Comparison of ENCODE assay signal across 16 cellular contexts in the genomic region with DNA sequence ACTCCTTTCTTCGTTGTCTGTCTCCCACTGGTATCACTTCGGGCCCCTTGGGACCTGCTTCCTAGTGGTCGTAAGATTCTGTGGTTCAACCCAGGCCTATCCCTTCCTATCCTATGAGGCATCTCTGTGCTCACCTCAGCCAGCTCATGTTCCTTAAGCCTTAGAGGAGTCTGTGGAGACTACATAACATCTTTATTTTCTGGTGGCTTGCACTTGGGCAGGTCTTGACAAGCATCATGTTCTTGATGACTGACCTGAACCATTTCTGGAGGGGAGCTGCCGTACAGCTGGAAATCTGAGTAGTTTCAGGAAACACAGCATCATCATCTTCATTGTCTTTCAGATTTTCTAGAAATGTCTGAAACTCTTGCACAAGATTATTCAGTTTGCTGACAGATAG.
DNase-seq lines count a peak whose midpoint lies in the region; ATAC-seq and TF ChIP-seq lines count a peak whose summit lies in the region.
"Had no signal": no experiment of that assay in that cellular context is flagged by ENCODE, and none has a peak within 500 bp of the region (broad histone marks: within the 10 kb centered on the region; RNA-seq: fewer than 3 reads in every experiment).

No MANE protein-coding gene starts in this region.

- TF ChIP-seq CTCF in esophagus muscularis mucosa (IDR thresholded peaks at IDR 0.05) (no peak), prostate gland (IDR thresholded peaks at IDR 0.05) (no peak), type B pancreatic cell (conservative IDR thresholded peaks at IDR 0.05) (no peak), GM13976 (IDR thresholded peaks at IDR 0.05; ENCODE audit: borderline replicate concordance, control extremely low read depth, extremely low read depth, insufficient read depth, missing control alignments) (no peak)

- H3K9me3 Mint-ChIP-seq in type B pancreatic cell = no peaks in the 10 kb centered on the region

- H3K4me3 ChIP-seq in right cardiac atrium (ENCODE audit: low read length) (no peak overlapping the region), esophagus muscularis mucosa (no peak overlapping the region), prostate gland (no peak overlapping the region), H7 (ENCODE audit: insufficient read depth, low read depth, low read length) (no peak overlapping the region)
- H3K4me3 ChIP-seq: vagina had no signal

- WGBS in right cardiac atrium = 75% methylated on average over 4 of the region's 4 CpGs
- WGBS in esophagus muscularis mucosa = 87% methylated on average over 4 of the region's 4 CpGs
- 60% methylated on average over 4 of the region's 4 CpGs for WGBS in prostate gland

- DNase-seq in right cardiac atrium (no peak), Right ventricle myocardium superior (no peak), esophagus muscularis mucosa (ENCODE audit: extremely low spot score) (no peak), prostate gland (ENCODE audit: low spot score) (peak; percentile 22), NCI-H1694 treated with DMSO at 0.1 percent for 48 hours (lab: John Stamatoyannopoulos, UW) (no peak), H7 (no peak), type B pancreatic cell (ENCODE audit: extremely low spot score, unreplicated experiment) (no peak), GM13976 (ENCODE audit: low spot score) (no peak)
- DNase-seq: activated CD4-positive, alpha-beta T cell treated with anti-CD3 and anti-CD28 coated beads, Interleukin-2, amount 50 U/mL, for 48 hours; activated naive CD8-positive, alpha-beta T cell treated with anti-CD3 and anti-CD28 coated beads, Interleukin-2, amount 10 ng/mL, durations not matched to agents 7 days and 5 days; activated T-cell treated with anti-CD3 and anti-CD28 coated beads, Interleukin-2, amount 50 U/mL, for 48 hours; DMS79; islet precursor cell had no signal

- no peak for TF ChIP-seq EP300 in esophagus muscularis mucosa (IDR thresholded peaks at IDR 0.05)

- H3K36me3 ChIP-seq in esophagus muscularis mucosa = no peaks in the 10 kb centered on the region
- no peaks in the 10 kb centered on the region for H3K36me3 ChIP-seq in prostate gland
- no peaks in the 10 kb centered on the region for H3K36me3 ChIP-seq in H7 (replicated peaks; ENCODE audit: control insufficient read depth, insufficient read depth, low read length)
- H3K36me3 ChIP-seq: vagina had no signal

- H3K4me3 Mint-ChIP-seq in type B pancreatic cell = no peak overlapping the region
- H3K4me3 Mint-ChIP-seq: activated naive CD8-positive, alpha-beta T cell treated with anti-CD3 and anti-CD28 coated beads, Interleukin-2, amount 10 ng/mL, durations not matched to agents 7 days and 5 days; IgD-negative memory B cell; stimulated activated memory B cell treated with anti-CD40 and anti-IgM and Interleukin-4, amounts not matched to agents 10 μg/mL and 1 μg/mL and 100 μg/mL, for 72 hours had no signal

- TF ChIP-seq POLR2A in esophagus muscularis mucosa (IDR thresholded peaks at IDR 0.05; ENCODE audit: low read depth) (no peak), prostate gland (IDR thresholded peaks at IDR 0.05) (no peak)

- peaks cover 15% of the 10 kb centered on the region for H3K4me1 ChIP-seq in right cardiac atrium (ENCODE audit: control insufficient read depth, insufficient read depth, low read length)
- peaks cover 22 to 36% (median 33%) of the 10 kb centered on the region in 4 donors for H3K4me1 ChIP-seq in esophagus muscularis mucosa
- H3K4me1 ChIP-seq in prostate gland (replicated peaks) = no peaks in the 10 kb centered on the region

- in situ Hi-C loops in GM13976 (cut with MboI; ENCODE audit: low sequenced_read_pairs, unreplicated experiment) = no loop called here

- ATAC-seq in right cardiac atrium = peak in 1 of 2 donors; percentile 15
- ATAC-seq in Right ventricle myocardium superior (ENCODE audit: poor library complexity) = no peak
- ATAC-seq: stimulated activated memory B cell treated with anti-CD40 and anti-IgM and Interleukin-4, amounts not matched to agents 10 μg/mL and 1 μg/mL and 100 μg/mL, for 72 hours had no signal

- no peaks in the 10 kb centered on the region for H3K9me3 ChIP-seq in right cardiac atrium (ENCODE audit: control insufficient read depth, low read length)
- H3K9me3 ChIP-seq in esophagus muscularis mucosa = no peaks in the 10 kb centered on the region
- no peaks in the 10 kb centered on the region for H3K9me3 ChIP-seq in prostate gland
- H3K9me3 ChIP-seq: vagina had no signal

- intact Hi-C loops in right cardiac atrium (cut with DNase I) = no loop called here
- intact Hi-C loops in Right ventricle myocardium superior (cut with DNase I) = no loop called here
- intact Hi-C loops in esophagus muscularis mucosa (cut with DNase I) = no loop called here
- intact Hi-C loops in prostate gland (cut with DNase I) = no loop called here

- peaks cover 38% of the 10 kb centered on the region for H3K36me3 Mint-ChIP-seq in type B pancreatic cell
- H3K36me3 Mint-ChIP-seq: IgD-negative memory B cell; stimulated activated memory B cell treated with anti-CD40 and anti-IgM and Interleukin-4, amounts not matched to agents 10 μg/mL and 1 μg/mL and 100 μg/mL, for 72 hours had no signal

- H3K4me1 Mint-ChIP-seq in type B pancreatic cell (ENCODE audit: unreplicated experiment) = peaks cover 4% of the 10 kb centered on the region
- H3K4me1 Mint-ChIP-seq: stimulated activated memory B cell treated with anti-CD40 and anti-IgM and Interleukin-4, amounts not matched to agents 10 μg/mL and 1 μg/mL and 100 μg/mL, for 72 hours had no signal

- peak overlapping the region; percentile 45 for H3K27ac ChIP-seq in right cardiac atrium (ENCODE audit: low read length)
- H3K27ac ChIP-seq in esophagus muscularis mucosa (replicated peaks in 1 of 4) = peak overlapping the region; percentile 35 to 72 (median 44)
- H3K27ac ChIP-seq in prostate gland = no peak overlapping the region
- H3K27ac ChIP-seq: vagina had no signal

- H3K27ac Mint-ChIP-seq in type B pancreatic cell = no peak overlapping the region
- H3K27ac Mint-ChIP-seq: activated naive CD8-positive, alpha-beta T cell treated with anti-CD3 and anti-CD28 coated beads, Interleukin-2, amount 10 ng/mL, durations not matched to agents 7 days and 5 days; IgD-negative memory B cell; stimulated activated memory B cell treated with anti-CD40 and anti-IgM and Interleukin-4, amounts not matched to agents 10 μg/mL and 1 μg/mL and 100 μg/mL, for 72 hours had no signal

- H3K27me3 Mint-ChIP-seq in type B pancreatic cell = no peaks in the 10 kb centered on the region
- H3K27me3 Mint-ChIP-seq: activated naive CD8-positive, alpha-beta T cell treated with anti-CD3 and anti-CD28 coated beads, Interleukin-2, amount 10 ng/mL, durations not matched to agents 7 days and 5 days; stimulated activated memory B cell treated with anti-CD40 and anti-IgM and Interleukin-4, amounts not matched to agents 10 μg/mL and 1 μg/mL and 100 μg/mL, for 72 hours had no signal

- H3K27me3 ChIP-seq in right cardiac atrium (ENCODE audit: control insufficient read depth, insufficient read depth) (no peaks in the 10 kb centered on the region), esophagus muscularis mucosa (no peaks in the 10 kb centered on the region), prostate gland (replicated peaks; ENCODE audit: insufficient read depth) (no peaks in the 10 kb centered on the region), H7 (ENCODE audit: control insufficient read depth, insufficient read depth, low read length) (no peaks in the 10 kb centered on the region)
- H3K27me3 ChIP-seq: vagina had no signal

Comparison
In these comparisons a context has a peak if more than half of its experiments do, and no peak if none do; other contexts are left out.
1. H3K27ac ChIP-seq: peak in right cardiac atrium (single experiment) and esophagus muscularis mucosa (4 of 4); none in prostate gland (0 of 2).